In the genomic region with DNA sequence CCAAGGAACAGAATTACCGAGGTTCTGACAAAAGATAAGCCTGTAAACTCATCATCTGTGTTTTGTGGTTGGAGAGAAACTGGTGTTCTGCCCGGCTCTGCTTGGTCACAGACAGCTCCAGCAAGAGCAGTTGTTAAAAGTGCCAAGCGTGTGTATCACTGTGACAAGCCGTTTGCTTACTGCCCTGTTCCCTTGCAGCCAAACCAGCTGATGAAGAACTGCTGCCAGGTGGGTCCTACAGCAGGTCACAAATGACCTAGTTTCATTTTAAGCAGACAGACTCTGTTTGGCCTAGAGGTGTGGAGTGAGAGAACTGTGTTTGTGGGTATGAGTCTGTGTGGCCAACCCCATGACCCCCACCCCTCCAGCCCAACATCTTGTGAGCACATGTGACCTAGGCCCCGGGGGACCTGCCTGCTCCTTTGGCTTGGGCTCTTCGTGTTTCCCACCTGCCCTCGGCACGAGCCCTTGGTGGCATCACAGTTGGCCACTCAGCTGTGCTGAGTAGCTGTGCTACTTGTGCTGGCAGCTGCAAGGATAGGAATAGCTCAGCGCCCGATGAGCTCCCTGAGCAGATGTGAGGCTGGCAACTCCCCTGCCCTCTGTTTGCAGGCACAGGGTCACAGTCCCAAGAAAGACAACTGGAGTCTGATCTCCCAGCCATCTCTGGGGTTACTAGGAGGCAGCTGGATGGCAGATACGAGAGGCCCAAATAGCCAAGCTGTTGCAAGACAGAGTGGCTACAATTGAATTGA, we compare ENCODE assay signal across 8 cellular contexts. TPM values are rescaled to one million over a fixed set of nuclear protein-coding genes. Genes with fewer than 3 reads are reported as not detected.
DNase-seq lines count a peak whose midpoint lies in the region; ATAC-seq lines count a peak whose summit lies in the region.

No MANE protein-coding gene starts in this region.

- ATAC-seq in activated naive CD4-positive, alpha-beta T cell treated with anti-CD3 and anti-CD28 coated beads, Interleukin-2, amount 50 U/mL, for 72 hours = peak; percentile 23 to 48
- peak; percentile 46 for ATAC-seq in HG03457 (IDR thresholded peaks at IDR 0.05; ENCODE audit: unreplicated experiment)
- ATAC-seq in stimulated activated naive B cell treated with anti-CD40 and anti-IgM and Interleukin-4, amounts not matched to agents 10 μg/mL and 1 μg/mL and 100 μg/mL, for 72 hours (replicated peaks) = peak; percentile 69 to 78

- no peak for DNase-seq in activated naive CD4-positive, alpha-beta T cell treated with anti-CD3 and anti-CD28 coated beads, Interleukin-2, amount 50 U/mL, for 72 hours (ENCODE audit: low spot score in 2 of 2)
- no peak for DNase-seq in activated naive CD4-positive, alpha-beta T cell (lab: John Stamatoyannopoulos, UW)
- peak; percentile 68 for DNase-seq in stimulated activated naive B cell treated with anti-CD40 and anti-IgM and Interleukin-4, amounts not matched to agents 10 μg/mL and 1 μg/mL and 100 μg/mL, for 72 hours
- DNase-seq in NCI-H2196 treated with DMSO at 0.1 percent for 48 hours (lab: John Stamatoyannopoulos, UW; ENCODE audit: unreplicated experiment) = no peak
- DNase-seq in mesenteric fat pad (ENCODE audit: low spot score) = no peak
- no peak for DNase-seq in AG08396 (ENCODE audit: low spot score)

- peaks cover 70% of the 10 kb centered on the region for H3K4me1 Mint-ChIP-seq in dendritic cell treated with granulocyte-macrophage colony-stimulating factor and Interleukin-4, amounts not matched to agents 40 ng/mL and 50 ng/mL, for 4 days (ENCODE audit: low read depth)
- peaks cover 57 to 68% of the 10 kb centered on the region in 2 donors for H3K4me1 Mint-ChIP-seq in stimulated activated naive B cell treated with anti-CD40 and anti-IgM and Interleukin-4, amounts not matched to agents 10 μg/mL and 1 μg/mL and 100 μg/mL, for 72 hours

- intact Hi-C loops in dendritic cell treated with granulocyte-macrophage colony-stimulating factor and Interleukin-4, amounts not matched to agents 40 ng/mL and 50 ng/mL, for 4 days (cut with micrococcal nuclease) = loop anchor here (10.0 kb wide), 1 partner anchor 89 kb away; no protein-coding TSS in a partner anchor

- no peak overlapping the region for H3K4me3 Mint-ChIP-seq in dendritic cell treated with granulocyte-macrophage colony-stimulating factor and Interleukin-4, amounts not matched to agents 40 ng/mL and 50 ng/mL, for 4 days
- peak overlapping the region; percentile 2 to 63 for H3K4me3 Mint-ChIP-seq in stimulated activated naive B cell treated with anti-CD40 and anti-IgM and Interleukin-4, amounts not matched to agents 10 μg/mL and 1 μg/mL and 100 μg/mL, for 72 hours

- peaks cover 0 to 4% of the 10 kb centered on the region in 2 donors for H3K36me3 Mint-ChIP-seq in activated naive CD4-positive, alpha-beta T cell treated with anti-CD3 and anti-CD28 coated beads, Interleukin-2, amount 50 U/mL, for 72 hours
- no peaks in the 10 kb centered on the region for H3K36me3 Mint-ChIP-seq in dendritic cell treated with granulocyte-macrophage colony-stimulating factor and Interleukin-4, amounts not matched to agents 40 ng/mL and 50 ng/mL, for 4 days (ENCODE audit: low read depth)
- peaks cover 0 to 5% of the 10 kb centered on the region in 2 donors for H3K36me3 Mint-ChIP-seq in stimulated activated naive B cell treated with anti-CD40 and anti-IgM and Interleukin-4, amounts not matched to agents 10 μg/mL and 1 μg/mL and 100 μg/mL, for 72 hours

- peaks cover 36% of the 10 kb centered on the region for H3K27me3 Mint-ChIP-seq in dendritic cell treated with granulocyte-macrophage colony-stimulating factor and Interleukin-4, amounts not matched to agents 40 ng/mL and 50 ng/mL, for 4 days
- H3K27me3 Mint-ChIP-seq in stimulated activated naive B cell treated with anti-CD40 and anti-IgM and Interleukin-4, amounts not matched to agents 10 μg/mL and 1 μg/mL and 100 μg/mL, for 72 hours = no peaks in the 10 kb centered on the region

- no peaks in the 10 kb centered on the region for H3K9me3 Mint-ChIP-seq in activated naive CD4-positive, alpha-beta T cell treated with anti-CD3 and anti-CD28 coated beads, Interleukin-2, amount 50 U/mL, for 72 hours
- H3K9me3 Mint-ChIP-seq in dendritic cell treated with granulocyte-macrophage colony-stimulating factor and Interleukin-4, amounts not matched to agents 40 ng/mL and 50 ng/mL, for 4 days = no peaks in the 10 kb centered on the region
- H3K9me3 Mint-ChIP-seq in stimulated activated naive B cell treated with anti-CD40 and anti-IgM and Interleukin-4, amounts not matched to agents 10 μg/mL and 1 μg/mL and 100 μg/mL, for 72 hours = no peaks in the 10 kb centered on the region

- H3K27ac Mint-ChIP-seq in activated naive CD4-positive, alpha-beta T cell treated with anti-CD3 and anti-CD28 coated beads, Interleukin-2, amount 50 U/mL, for 72 hours = no peak overlapping the region
- H3K27ac Mint-ChIP-seq in dendritic cell treated with granulocyte-macrophage colony-stimulating factor and Interleukin-4, amounts not matched to agents 40 ng/mL and 50 ng/mL, for 4 days = peak overlapping the region; percentile 82
- H3K27ac Mint-ChIP-seq in stimulated activated naive B cell treated with anti-CD40 and anti-IgM and Interleukin-4, amounts not matched to agents 10 μg/mL and 1 μg/mL and 100 μg/mL, for 72 hours = peak overlapping the region; percentile 87

RNA-seq across cellular contexts. Expression of a gene that starts 9.7 kb away (rescaled TPM):
- total RNA-seq in activated naive CD4-positive, alpha-beta T cell treated with anti-CD3 and anti-CD28 coated beads, Interleukin-2, amount 50 U/mL, for 72 hours = under 1 TPM; 0.25 to 0.54 TPM
- 0.84 TPM for total RNA-seq in mesenteric fat pad

RNA-seq across cellular contexts. Expression of a gene that starts 38.2 kb away (rescaled TPM):
- 1 to 10 TPM; 1.4 to 3.1 TPM for total RNA-seq in activated naive CD4-positive, alpha-beta T cell treated with anti-CD3 and anti-CD28 coated beads, Interleukin-2, amount 50 U/mL, for 72 hours
- 2.8 TPM for total RNA-seq in mesenteric fat pad

Comparison
In these comparisons a context has a peak if more than half of its experiments do, and no peak if none do; other contexts are left out.
1. H3K27ac Mint-ChIP-seq: peak in dendritic cell treated with granulocyte-macrophage colony-stimulating factor and Interleukin-4, amounts not matched to agents 40 ng/mL and 50 ng/mL, for 4 days (single experiment) and stimulated activated naive B cell treated with anti-CD40 and anti-IgM and Interleukin-4, amounts not matched to agents 10 μg/mL and 1 μg/mL and 100 μg/mL, for 72 hours (single experiment); none in activated naive CD4-positive, alpha-beta T cell treated with anti-CD3 and anti-CD28 coated beads, Interleukin-2, amount 50 U/mL, for 72 hours (0 of 2).
2. Peak in every context shown above with its lines, with median percentiles within 50 percentile points of each other: ATAC-seq.